In genomic region chr2:74501335-74502071, GRCh38 we compare ENCODE assay signal across 1 cellular context.
TF ChIP-seq lines count a peak whose summit lies in the region.

No MANE protein-coding gene starts in this region.

TF ChIP-seq in HepG2, 621 proteins besides CTCF, POLR2A, EP300 and RAD21 (continued from another document and continues in another):
- TF ChIP-seq ZBTB39 (CRISPR knock-in tag; IDR thresholded peaks at IDR 0.05), result no peak
- no peak for TF ChIP-seq ZSCAN20 (CRISPR knock-in tag; IDR thresholded peaks at IDR 0.05; ENCODE audit: borderline replicate concordance)
- TF ChIP-seq ZFYVE20 (CRISPR knock-in tag; IDR thresholded peaks at IDR 0.05; ENCODE audit: borderline replicate concordance, low read depth), result no peak
- no peak for TF ChIP-seq TCF7 (IDR thresholded peaks at IDR 0.05; ENCODE audit: low read depth)
- TF ChIP-seq ZNF275 (CRISPR knock-in tag; IDR thresholded peaks at IDR 0.05; ENCODE audit: borderline replicate concordance), result no peak
- TF ChIP-seq HHEX (CRISPR knock-in tag; IDR thresholded peaks at IDR 0.05), result no peak
- TF ChIP-seq ARID2 (CRISPR knock-in tag; IDR thresholded peaks at IDR 0.05; ENCODE audit: borderline replicate concordance), result 0 out of 2 replicates have a peak, but pooled peaks have one; percentile 52
- TF ChIP-seq TBL1XR1 (IDR thresholded peaks at IDR 0.05; ENCODE audit: borderline replicate concordance, low read length, partially characterized antibody), result no peak
- TF ChIP-seq AFF4 (CRISPR knock-in tag; IDR thresholded peaks at IDR 0.05), result no peak
- no peak for TF ChIP-seq TERF1 (CRISPR knock-in tag; IDR thresholded peaks at IDR 0.05)
- no peak for TF ChIP-seq SRSF9 (IDR thresholded peaks at IDR 0.05; ENCODE audit: borderline replicate concordance, insufficient read depth, low read depth, low read length, poor library complexity, severe bottlenecking)
- no peak for TF ChIP-seq IKZF5 (CRISPR knock-in tag; IDR thresholded peaks at IDR 0.05)
- no peak for TF ChIP-seq ZNF619 (CRISPR knock-in tag; IDR thresholded peaks at IDR 0.05)
- no peak for TF ChIP-seq ZBTB40 (IDR thresholded peaks at IDR 0.05)
- TF ChIP-seq ZBTB40 (CRISPR knock-in tag; IDR thresholded peaks at IDR 0.05), result no peak
- no peak for TF ChIP-seq ELF4 (CRISPR knock-in tag; IDR thresholded peaks at IDR 0.05; ENCODE audit: borderline replicate concordance)
- TF ChIP-seq ZMAT3 (CRISPR knock-in tag; conservative IDR thresholded peaks at IDR 0.05), result no peak; the same call in 1 of the 2 replicates
- no peak for TF ChIP-seq PHB2 (IDR thresholded peaks at IDR 0.05; ENCODE audit: partially characterized antibody)
- TF ChIP-seq BORCS8-MEF2B (CRISPR knock-in tag; IDR thresholded peaks at IDR 0.05), result peak; percentile 62; the same call in 1 of the 2 replicates
- TF ChIP-seq SNAPC4 (CRISPR knock-in tag; IDR thresholded peaks at IDR 0.05), result no peak
- TF ChIP-seq TCF7L2 (IDR thresholded peaks at IDR 0.05; ENCODE audit: low read depth, low read length), result no peak
- peak; percentile 6; the same call in 1 of the 2 replicates for TF ChIP-seq PATZ1 (CRISPR knock-in tag; IDR thresholded peaks at IDR 0.05)
- TF ChIP-seq NR2C2 (CRISPR knock-in tag; IDR thresholded peaks at IDR 0.05; ENCODE audit: borderline replicate concordance), result no peak
- no peak for TF ChIP-seq ZNF773 (CRISPR knock-in tag; IDR thresholded peaks at IDR 0.05; ENCODE audit: borderline replicate concordance)
- TF ChIP-seq KLF12 (CRISPR knock-in tag; IDR thresholded peaks at IDR 0.05; ENCODE audit: borderline replicate concordance), result no peak
